Comparison of ENCODE assay signal across 8 cellular contexts in genomic region chr1:212915245-212916091, GRCh38. TPM values are rescaled to one million over a fixed set of nuclear protein-coding genes. Genes with fewer than 3 reads are reported as not detected.
DNase-seq lines count a peak whose midpoint lies in the region; ATAC-seq, FAIRE-seq and TF ChIP-seq lines count a peak whose summit lies in the region.

No MANE protein-coding gene starts in this region.

- no peaks in the 10 kb centered on the region for H3K9me3 Mint-ChIP-seq in CD4-positive, alpha-beta T cell

- POLR2A ChIA-PET in CD4-positive, alpha-beta T cell (lab: Charles Lee), result no interaction called here

- H3K4me2 ChIP-seq in KMS-11 (no peak overlapping the region), mesendoderm (ENCODE audit: low read length) (peak overlapping the region; percentile 5)

- H4K5ac ChIP-seq in mesendoderm (ENCODE audit: low read length), result peak overlapping the region; percentile 66

- peak overlapping the region; percentile 90 for H3K56ac ChIP-seq in mesendoderm (ENCODE audit: low read length)

- H3K9ac ChIP-seq in KMS-11, result no peak overlapping the region
- H3K9ac ChIP-seq in mesendoderm (ENCODE audit: low read length), result peak overlapping the region; percentile 73

- no peak overlapping the region for H4K8ac ChIP-seq in mesendoderm (ENCODE audit: low read depth, low read length)

- H3K18ac ChIP-seq in mesendoderm (ENCODE audit: low read length), result peak overlapping the region; percentile 88

- no peaks in the 10 kb centered on the region for H3K9me3 ChIP-seq in CD4-positive, alpha-beta T cell (ENCODE audit: control insufficient read depth, low read length)

- H3K27me3 Mint-ChIP-seq in CD4-positive, alpha-beta T cell, result peaks cover 8% of the 10 kb centered on the region

- FAIRE-seq in D721Med (lab: Jason Lieb, UNC), result no peak

- no peaks in the 10 kb centered on the region for H4K20me1 ChIP-seq in KMS-11 (ENCODE audit: insufficient read depth)

- peak overlapping the region; percentile 98 for H3K4ac ChIP-seq in mesendoderm (ENCODE audit: low read depth, low read length)

- no peaks in the 10 kb centered on the region for H3K36me3 Mint-ChIP-seq in CD4-positive, alpha-beta T cell (ENCODE audit: low read depth)

- H2BK5ac ChIP-seq in mesendoderm (ENCODE audit: low read length), result peak overlapping the region; percentile 84

- intact Hi-C loops in CD4-positive, alpha-beta T cell (cut with DNase I, micrococcal nuclease), result no loop called here

- no peak overlapping the region for H3K23ac ChIP-seq in mesendoderm (ENCODE audit: low read length)

- peak overlapping the region; percentile 82 for H2BK120ac ChIP-seq in mesendoderm (ENCODE audit: low read depth, low read length)

- ATAC-seq in HG03097 (IDR thresholded peaks at IDR 0.05; ENCODE audit: low FRiP score, unreplicated experiment) (no peak), GM18870 (IDR thresholded peaks at IDR 0.05; ENCODE audit: unreplicated experiment) (no peak)
- no peak for ATAC-seq in CD4-positive, alpha-beta T cell (ENCODE audit: poor library complexity)

- H3K4me1 ChIP-seq in KMS-11 (ENCODE audit: low read depth, poor library complexity, severe bottlenecking) (no peaks in the 10 kb centered on the region), mesendoderm (ENCODE audit: control insufficient read depth, low read depth, low read length) (peaks cover 17% of the 10 kb centered on the region)

- WGBS in mesendoderm (ENCODE audit: extremely low coverage, insufficient coverage, low lambda C conversion rate), result no CpG with 5 or more reads among the region's 13 CpGs

- H2AFZ ChIP-seq in KMS-11 (ENCODE audit: low read depth), result no peak overlapping the region

- peak overlapping the region; percentile 9 for H2BK15ac ChIP-seq in mesendoderm (replicated peaks; ENCODE audit: low read depth)

- H3K4me3 Mint-ChIP-seq in CD4-positive, alpha-beta T cell, result no peak overlapping the region

- no peaks in the 10 kb centered on the region for H3K79me2 ChIP-seq in KMS-11 (ENCODE audit: insufficient read depth, low read depth)
- no peaks in the 10 kb centered on the region for H3K79me2 ChIP-seq in mesendoderm (ENCODE audit: control insufficient read depth, insufficient read depth, low read length)

- H3K27ac ChIP-seq in KMS-11, result no peak overlapping the region
- H3K27ac ChIP-seq in mesendoderm (ENCODE audit: low read depth, low read length), result peak overlapping the region; percentile 47
- no peak overlapping the region for H3K27ac ChIP-seq in CD4-positive, alpha-beta T cell (ENCODE audit: low read depth, low read length)

- H3K36me3 ChIP-seq in KMS-11 (ENCODE audit: insufficient read depth) (no peaks in the 10 kb centered on the region), mesendoderm (ENCODE audit: control insufficient read depth, insufficient read depth, low read length) (no peaks in the 10 kb centered on the region)

- no peaks in the 10 kb centered on the region for H3K27me3 ChIP-seq in KMS-11 (ENCODE audit: insufficient read depth, low read depth)
- H3K27me3 ChIP-seq in mesendoderm (ENCODE audit: insufficient read depth, low read length, poor library complexity), result no peaks in the 10 kb centered on the region
- H3K27me3 ChIP-seq in CD4-positive, alpha-beta T cell (ENCODE audit: control insufficient read depth, insufficient read depth, low read length), result no peaks in the 10 kb centered on the region

- H3K79me1 ChIP-seq in mesendoderm (ENCODE audit: low read length), result no peaks in the 10 kb centered on the region

- H2AK5ac ChIP-seq in mesendoderm (ENCODE audit: low read length), result peak overlapping the region; percentile 96

- H3K4me3 ChIP-seq in KMS-11 (IDR thresholded peaks at IDR 0.05; ENCODE audit: insufficient read depth, low read depth, low read length), result no peak overlapping the region
- no peak overlapping the region for H3K4me3 ChIP-seq in cardiac fibroblast (replicated peaks in 1 of 2; ENCODE audit: low read depth in 2 of 2, low read length in 2 of 2)
- no peak overlapping the region for H3K4me3 ChIP-seq in mesendoderm (ENCODE audit: low read length)

- TF ChIP-seq CTCF in D721Med (IDR thresholded peaks at IDR 0.05; ENCODE audit: insufficient read depth, missing control alignments), result peak; percentile 94
- 0 out of 2 replicates have a peak, but pooled peaks have one; percentile 12 for TF ChIP-seq CTCF in KMS-11 (conservative IDR thresholded peaks at IDR 0.05; ENCODE audit: low read depth, low read length)
- peak; percentile 48 for TF ChIP-seq CTCF in cardiac fibroblast (IDR thresholded peaks at IDR 0.05; ENCODE audit: low read depth, low read length)
- TF ChIP-seq CTCF in CD4-positive, alpha-beta T cell (IDR thresholded peaks at IDR 0.05), result no peak

- H3K4me1 Mint-ChIP-seq in CD4-positive, alpha-beta T cell (ENCODE audit: low read depth), result no peaks in the 10 kb centered on the region

- H3K27ac Mint-ChIP-seq in CD4-positive, alpha-beta T cell, result no peak overlapping the region

- DNase-seq in D721Med (ENCODE audit: insufficient read length, low spot score), result peak; percentile 72
- peak; percentile 41 to 87 for DNase-seq in cardiac fibroblast (ENCODE audit: low read depth in 2 of 2)
- peak; percentile 92 for DNase-seq in mesendoderm
- DNase-seq in AG08395 (ENCODE audit: low spot score), result no peak
- DNase-seq in CD4-positive, alpha-beta T cell, result no peak

- CTCF ChIA-PET in CD4-positive, alpha-beta T cell (lab: Charles Lee), result no interaction called here

RNA-seq across cellular contexts. Expression of gene VASH2, which starts 34.9 kb away (rescaled TPM):
- polyA plus RNA-seq in mesendoderm (2013, experiment 1 of 2), result 86.1 TPM
- 89.3 TPM for polyA plus RNA-seq in mesendoderm (2013, experiment 2 of 2)
- total RNA-seq in CD4-positive, alpha-beta T cell, result under 1 TPM; 0.11 to 0.17 TPM

RNA-seq across cellular contexts. Expression of gene FLVCR1, which starts 57.4 kb away (rescaled TPM):
- polyA plus RNA-seq in mesendoderm (2013, experiment 1 of 2), result 21.8 TPM
- 23.8 TPM for polyA plus RNA-seq in mesendoderm (2013, experiment 2 of 2)
- 1 to 10 TPM; 8.4 to 9.5 TPM for total RNA-seq in CD4-positive, alpha-beta T cell

Comparison
In these comparisons a context has a peak if more than half of its experiments do, and no peak if none do; other contexts are left out.
1. DNase-seq: peak in D721Med (single experiment), cardiac fibroblast (2 of 2) and mesendoderm (single experiment); none in AG08395 (single experiment) and CD4-positive, alpha-beta T cell (0 of 10).